ENCODE assay signal across 12 cellular contexts in genomic region chr3:41198046-41198445, GRCh38. TPM values are rescaled to one million over a fixed set of nuclear protein-coding genes. Genes with fewer than 3 reads are reported as not detected.
DNase-seq lines count a peak whose midpoint lies in the region; ATAC-seq and TF ChIP-seq lines count a peak whose summit lies in the region.
"Had no signal": no experiment of that assay in that cellular context is flagged by ENCODE, and none has a peak within 500 bp of the region (broad histone marks: within the 10 kb centered on the region; RNA-seq: fewer than 3 reads in every experiment).

No MANE protein-coding gene starts in this region.

- no peak for TF ChIP-seq CTCF in endodermal cell (conservative IDR thresholded peaks at IDR 0.05)
- TF ChIP-seq CTCF in progenitor cell of endocrine pancreas (IDR thresholded peaks at IDR 0.05; ENCODE audit: unreplicated experiment): no peak

- H3K27me3 ChIP-seq in NT2/D1 (ENCODE audit: insufficient read depth, insufficient read length) (no peaks in the 10 kb centered on the region), endodermal cell (ENCODE audit: control insufficient read depth, insufficient read depth, low read length, poor library complexity, severe bottlenecking) (no peaks in the 10 kb centered on the region)
- H3K27me3 ChIP-seq: tibial nerve had no signal

- H3K9me3 Mint-ChIP-seq in activated T-cell treated with anti-CD3 and anti-CD28 coated beads, Interleukin-2, amount 50 U/mL, for 4 hours: no peaks in the 10 kb centered on the region
- H3K9me3 Mint-ChIP-seq in endodermal cell (no peaks in the 10 kb centered on the region), progenitor cell of endocrine pancreas (ENCODE audit: low read depth) (no peaks in the 10 kb centered on the region)

- no peak for ATAC-seq in activated T-cell treated with anti-CD3 and anti-CD28 coated beads, Interleukin-2, amount 50 U/mL, for 4 hours
- ATAC-seq in HG02571 (IDR thresholded peaks at IDR 0.05; ENCODE audit: unreplicated experiment): no peak

- H3K4me1 ChIP-seq in NT2/D1 (ENCODE audit: insufficient read depth, insufficient read length): no peaks in the 10 kb centered on the region
- peaks cover 4% of the 10 kb centered on the region for H3K4me1 ChIP-seq in endodermal cell (ENCODE audit: control insufficient read depth, insufficient read depth, low read length)

- peaks cover 5% of the 10 kb centered on the region for H3K36me3 Mint-ChIP-seq in activated T-cell treated with anti-CD3 and anti-CD28 coated beads, Interleukin-2, amount 50 U/mL, for 4 hours (ENCODE audit: insufficient read depth)
- H3K36me3 Mint-ChIP-seq in endodermal cell (ENCODE audit: low read depth): peaks cover 2% of the 10 kb centered on the region
- H3K36me3 Mint-ChIP-seq in progenitor cell of endocrine pancreas (ENCODE audit: insufficient read depth): peaks cover under 1% of the 10 kb centered on the region

- H3K4me3 ChIP-seq in NT2/D1 (ENCODE audit: insufficient read length, low read depth) (peak overlapping the region; percentile 95), endodermal cell (ENCODE audit: low read length) (peak overlapping the region; percentile 79)

- H3K9me3 ChIP-seq in NT2/D1 (ENCODE audit: insufficient read depth, low read length) (no peaks in the 10 kb centered on the region), endodermal cell (ENCODE audit: control insufficient read depth, low read length) (no peaks in the 10 kb centered on the region)
- H3K9me3 ChIP-seq: tibial nerve had no signal

- peak overlapping the region; percentile 87 for H3K4me3 Mint-ChIP-seq in activated T-cell treated with anti-CD3 and anti-CD28 coated beads, Interleukin-2, amount 50 U/mL, for 4 hours
- H3K4me3 Mint-ChIP-seq in endodermal cell (peak overlapping the region; percentile 89), progenitor cell of endocrine pancreas (ENCODE audit: low read depth) (peak overlapping the region; percentile 89)

- H3K4me1 Mint-ChIP-seq in activated T-cell treated with anti-CD3 and anti-CD28 coated beads, Interleukin-2, amount 50 U/mL, for 4 hours (ENCODE audit: low read depth): peaks cover 28% of the 10 kb centered on the region
- H3K4me1 Mint-ChIP-seq in endodermal cell (peaks cover 27% of the 10 kb centered on the region), progenitor cell of endocrine pancreas (ENCODE audit: low read depth) (peaks cover 27% of the 10 kb centered on the region)

- DNase-seq in activated T-cell treated with anti-CD3 and anti-CD28 coated beads, Interleukin-2, amount 50 U/mL, for 4 hours: no peak
- DNase-seq in activated T-cell treated with anti-CD3 and anti-CD28 coated beads, Interleukin-2, amount 50 U/mL, for 1 hour: no peak
- DNase-seq in NT2/D1 (ENCODE audit: low read depth, low spot score) (no peak), endodermal cell (no peak), progenitor cell of endocrine pancreas (ENCODE audit: low spot score, unreplicated experiment) (no peak), amygdala (lab: John Stamatoyannopoulos, UW) (no peak), UCSD-AML1 (lab: John Stamatoyannopoulos, UW; ENCODE audit: unreplicated experiment) (no peak)
- DNase-seq: activated effector memory CD4-positive, alpha-beta T cell treated with Interleukin-2 at 50 U/mL for 16 hours; NCI-H1436 treated with DMSO at 0.1 percent for 48 hours; occipital lobe had no signal

- 50 to 85% methylated on average over 5 to 6 of the region's 7 CpGs for WGBS in endodermal cell (ENCODE audit: insufficient coverage in 1 of 2, insufficient read length in 1 of 2), 2 experiments

- H3K27ac Mint-ChIP-seq in endodermal cell: no peak overlapping the region
- no peak overlapping the region for H3K27ac Mint-ChIP-seq in progenitor cell of endocrine pancreas

- no peak overlapping the region for H3K9ac ChIP-seq in NT2/D1 (ENCODE audit: insufficient read length, low read depth)
- H3K9ac ChIP-seq in endodermal cell (ENCODE audit: extremely low read depth, low read length, poor library complexity, severe bottlenecking): no peak overlapping the region

- H3K36me3 ChIP-seq in NT2/D1 (ENCODE audit: insufficient read depth, insufficient read length, low read length) (peaks cover 9% of the 10 kb centered on the region), endodermal cell (ENCODE audit: control insufficient read depth, insufficient read depth, low read length) (no peaks in the 10 kb centered on the region)
- H3K36me3 ChIP-seq: tibial nerve had no signal

- H3K27me3 Mint-ChIP-seq in activated T-cell treated with anti-CD3 and anti-CD28 coated beads, Interleukin-2, amount 50 U/mL, for 4 hours (ENCODE audit: low read depth): peaks cover 2% of the 10 kb centered on the region
- no peaks in the 10 kb centered on the region for H3K27me3 Mint-ChIP-seq in endodermal cell (ENCODE audit: insufficient read depth)
- H3K27me3 Mint-ChIP-seq in progenitor cell of endocrine pancreas: peaks cover 8% of the 10 kb centered on the region

- H3K27ac ChIP-seq in endodermal cell (ENCODE audit: low read depth, low read length): no peak overlapping the region

RNA-seq across cellular contexts. Expression of gene CTNNB1, which starts 1.3 kb away (rescaled TPM):
- 100 to 1,000 TPM; 132 to 190 (median 168) TPM for total RNA-seq in activated T-cell treated with anti-CD3 and anti-CD28 coated beads, Interleukin-2, amount 50 U/mL, for 4 hours
- 100 to 1,000 TPM; 420 to 534 TPM for total RNA-seq in endodermal cell
- 492 TPM for polyA plus RNA-seq in endodermal cell (2013, experiment 1 of 2)
- 458 TPM for polyA plus RNA-seq in endodermal cell (2013, experiment 2 of 2)
- total RNA-seq in progenitor cell of endocrine pancreas: 504 and 531 TPM in 2 replicates
